1 cellular context compared by ENCODE assay signal in genomic region chr11:81634483-81634882, GRCh38.
TF ChIP-seq lines count a peak whose summit lies in the region.

No MANE protein-coding gene starts in this region.

TF ChIP-seq in IMR-90, 13 proteins besides CTCF, POLR2A, EP300 and RAD21 (continued from another document):
- no peak for TF ChIP-seq USF2 (IDR thresholded peaks at IDR 0.05; ENCODE audit: low read depth, low read length)
